In genomic region chr20:18739785-18740184, GRCh38 we compare ENCODE assay signal across 11 cellular contexts.
DNase-seq lines count a peak whose midpoint lies in the region; ATAC-seq, FAIRE-seq and TF ChIP-seq lines count a peak whose summit lies in the region.
"Had no signal": no experiment of that assay in that cellular context is flagged by ENCODE, and none has a peak within 500 bp of the region (broad histone marks: within the 10 kb centered on the region; RNA-seq: fewer than 3 reads in every experiment).

No MANE protein-coding gene starts in this region.

- CTCF ChIA-PET in AG04450 (lab: Charles Lee): interaction anchor here (1.8 kb wide), 1 partner anchor 108 kb away, joined by 7 read pairs; no protein-coding TSS in a partner anchor

- peaks cover 16% of the 10 kb centered on the region for H3K36me3 Mint-ChIP-seq in stimulated activated memory B cell treated with anti-CD40 and anti-IgM and Interleukin-4, amounts not matched to agents 10 μg/mL and 1 μg/mL and 100 μg/mL, for 72 hours

- H3K9me3 Mint-ChIP-seq in stimulated activated memory B cell treated with anti-CD40 and anti-IgM and Interleukin-4, amounts not matched to agents 10 μg/mL and 1 μg/mL and 100 μg/mL, for 72 hours: no peaks in the 10 kb centered on the region

- H3K27ac ChIP-seq in AG04450 (ENCODE audit: low read depth, low read length): peak overlapping the region; percentile 54
- H3K27ac ChIP-seq: BLaER1 had no signal

- H3K9me3 ChIP-seq in AG04450 (ENCODE audit: control insufficient read depth, insufficient read depth, low read length): no peaks in the 10 kb centered on the region; the same call in 1 of the 2 replicates
- H3K9me3 ChIP-seq: BLaER1 had no signal

- peaks cover 5% of the 10 kb centered on the region for H3K4me1 Mint-ChIP-seq in stimulated activated memory B cell treated with anti-CD40 and anti-IgM and Interleukin-4, amounts not matched to agents 10 μg/mL and 1 μg/mL and 100 μg/mL, for 72 hours

- POLR2A ChIA-PET in AG04450 (lab: Yijun Ruan, JAX): interaction anchor here (0.6 to 1.3 kb wide), 2 partner anchors 34 to 1102 kb away, joined by 3 read pairs; no protein-coding TSS in a partner anchor

- no peaks in the 10 kb centered on the region for H3K27me3 ChIP-seq in AG04450 (ENCODE audit: control insufficient read depth, insufficient read depth, low read length)
- H3K27me3 ChIP-seq: BLaER1 had no signal

- H3K27me3 Mint-ChIP-seq in stimulated activated memory B cell treated with anti-CD40 and anti-IgM and Interleukin-4, amounts not matched to agents 10 μg/mL and 1 μg/mL and 100 μg/mL, for 72 hours: no peaks in the 10 kb centered on the region

- H3K4me3 ChIP-seq in AG04450 (ENCODE audit: low read depth, low read length): no peak overlapping the region
- H3K4me3 ChIP-seq: BLaER1 had no signal

- no peak overlapping the region for H3K4me3 Mint-ChIP-seq in stimulated activated memory B cell treated with anti-CD40 and anti-IgM and Interleukin-4, amounts not matched to agents 10 μg/mL and 1 μg/mL and 100 μg/mL, for 72 hours

- TF ChIP-seq CTCF in AG04450 (IDR thresholded peaks at IDR 0.05; ENCODE audit: low read depth, low read length): no peak

- peak; percentile 98 for FAIRE-seq in endometrium (lab: Jason Lieb, UNC)

- ATAC-seq in stimulated activated memory B cell treated with anti-CD40 and anti-IgM and Interleukin-4, amounts not matched to agents 10 μg/mL and 1 μg/mL and 100 μg/mL, for 72 hours: no peak
- no peak for ATAC-seq in esophagus mucosa
- ATAC-seq in HG03521 (IDR thresholded peaks at IDR 0.05; ENCODE audit: unreplicated experiment): no peak

- no peak overlapping the region for H3K27ac Mint-ChIP-seq in stimulated activated memory B cell treated with anti-CD40 and anti-IgM and Interleukin-4, amounts not matched to agents 10 μg/mL and 1 μg/mL and 100 μg/mL, for 72 hours

- peak; percentile 59 for DNase-seq in AG04450 (ENCODE audit: low read depth, low spot score)
- peak; percentile 3 for DNase-seq in NCI-H1694 treated with DMSO at 0.1 percent for 48 hours (lab: John Stamatoyannopoulos, UW)
- peak; percentile 4 for DNase-seq in midbrain (lab: John Stamatoyannopoulos, UW)
- DNase-seq in NCI-H146 treated with DMSO at 0.1 percent for 48 hours (lab: John Stamatoyannopoulos, UW; ENCODE audit: unreplicated experiment): no peak
- DNase-seq: activated effector memory CD4-positive, alpha-beta T cell treated with anti-CD3 and anti-CD28 coated beads, Interleukin-2, amount 50 U/mL, for 16 hours; stimulated activated CD4-positive, alpha-beta T cell treated with anti-CD3 and anti-CD28 coated beads, Interleukin-15, amount 100 ng/mL, for 24 hours had no signal
